Comparison of ENCODE assay signal across 28 cellular contexts in genomic region chr2:66821168-66821567, GRCh38.
"Had no signal": no experiment of that assay in that cellular context is flagged by ENCODE, and none has a peak within 500 bp of the region (broad histone marks: within the 10 kb centered on the region; RNA-seq: fewer than 3 reads in every experiment).

No MANE protein-coding gene starts in this region.

- H3K27me3 ChIP-seq: ovary, spleen, suprapubic skin, testis, tibial artery, transverse colon, upper lobe of right lung, vagina had no signal

- H3K9ac ChIP-seq: parathyroid adenoma had no signal

- H3K4me1 ChIP-seq: parathyroid adenoma, psoas muscle, spleen, suprapubic skin, testis, tibial artery, transverse colon, upper lobe of right lung, vagina had no signal

- H3K79me2 ChIP-seq: parathyroid adenoma had no signal

- H2AFZ ChIP-seq: parathyroid adenoma had no signal

- H3K4me2 ChIP-seq: smooth muscle cell had no signal

- H3K9me3 ChIP-seq: ovary, psoas muscle, suprapubic skin, testis, transverse colon, upper lobe of right lung, vagina had no signal

- DNase-seq: naive B cell; naive thymus-derived CD8-positive, alpha-beta T cell; nephron progenitor cell; occipital lobe; ovary; psoas muscle; right cardiac atrium; spleen; stimulated activated CD4-positive, alpha-beta T cell treated with anti-CD3 and anti-CD28 coated beads, Interleukin-12 subunit alpha, Interleukin-12 subunit beta, amount 100 ng/mL, for 4 hours; stimulated activated CD4-positive, alpha-beta T cell treated with anti-CD3 and anti-CD28 coated beads, Interleukin-1b, Interleukin-23, amount 100 ng/mL, for 48 hours; stimulated activated CD4-positive, alpha-beta T cell treated with anti-CD3 and anti-CD28 coated beads, Interleukin-4, amount 100 ng/mL, for 1 hour; stimulated activated CD4-positive, alpha-beta T cell treated with anti-CD3 and anti-CD28 coated beads, Interleukin-4, amount 100 ng/mL, for 4 hours; stimulated activated CD8-positive, alpha-beta memory T cell treated with anti-CD3 and anti-CD28 coated beads, Interleukin-4, amount 100 ng/mL, for 48 hours; stimulated activated naive CD4-positive, alpha-beta T cell; stimulated activated naive CD8-positive, alpha-beta T cell treated with anti-CD3 and anti-CD28 coated beads, Interleukin-15, amount 100 ng/mL, for 72 hours; stimulated activated naive CD8-positive, alpha-beta T cell treated with anti-CD3 and anti-CD28 coated beads, Interleukin-15, Interleukin-2, amounts not matched to agents 100 U/mL and 50 U/mL, for 24 hours; substantia nigra; testis; tibial artery; transverse colon; upper lobe of right lung had no signal

- H3K36me3 ChIP-seq: ovary, spleen, suprapubic skin, tibial artery, transverse colon, upper lobe of right lung, vagina had no signal

- H3K27ac ChIP-seq: ovary, parathyroid adenoma, psoas muscle, skin epidermis, spleen, suprapubic skin, testis, tibial artery, transverse colon, upper lobe of right lung, vagina had no signal

- ATAC-seq: naive thymus-derived CD8-positive, alpha-beta T cell; psoas muscle; right cardiac atrium; sciatic nerve; stimulated activated memory B cell treated with anti-CD40 and anti-IgM and Interleukin-4, amounts not matched to agents 10 μg/mL and 1 μg/mL and 100 μg/mL, for 72 hours; stimulated activated naive CD8-positive, alpha-beta T cell treated with anti-CD3 and anti-CD28 coated beads, Interleukin-15, amount 100 ng/mL, for 72 hours; stimulated activated naive CD8-positive, alpha-beta T cell treated with anti-CD3 and anti-CD28 coated beads, Interleukin-15, Interleukin-2, amounts not matched to agents 100 U/mL and 50 U/mL, for 24 hours; upper lobe of right lung had no signal

- H3K4me3 ChIP-seq: ovary, psoas muscle, skin epidermis, smooth muscle cell, spleen, suprapubic skin, testis, tibial artery, transverse colon, upper lobe of right lung, vagina had no signal
